In the genomic region with DNA sequence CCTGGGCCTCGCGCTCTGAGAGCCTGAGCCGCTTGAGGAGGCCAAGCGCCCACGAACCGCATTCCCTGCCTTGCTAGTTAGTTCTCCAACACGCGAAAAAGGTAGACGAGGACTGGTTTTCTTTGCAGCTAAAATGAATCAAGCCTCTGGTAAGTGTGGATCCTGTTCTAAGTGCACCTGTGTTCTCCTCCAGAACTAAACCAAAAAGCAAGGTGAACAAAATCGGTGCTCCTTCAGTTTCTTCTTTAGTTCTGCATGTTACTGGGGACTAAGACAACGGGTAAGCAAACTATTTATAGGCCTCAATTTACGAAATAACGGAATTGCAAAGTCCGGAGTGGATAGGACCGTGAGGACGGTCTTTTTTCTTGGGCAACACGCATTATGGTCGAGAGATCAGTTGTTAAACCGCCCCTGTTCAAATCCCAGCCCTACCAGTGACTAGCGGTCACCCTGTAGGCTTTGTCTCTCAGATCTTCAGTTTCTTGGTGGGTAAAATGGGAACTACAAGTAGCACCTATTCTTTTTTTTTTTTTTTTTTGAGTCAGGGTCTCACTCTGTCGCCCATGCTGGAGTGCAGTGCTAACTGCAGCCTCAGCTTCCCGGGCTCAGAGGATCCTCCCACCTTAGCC, we compare ENCODE assay signal across 8 cellular contexts. TPM values are rescaled to one million over a fixed set of nuclear protein-coding genes. Genes with fewer than 3 reads are reported as not detected.
DNase-seq lines count a peak whose midpoint lies in the region; ATAC-seq, FAIRE-seq and TF ChIP-seq lines count a peak whose summit lies in the region.

No MANE protein-coding gene starts in this region.

- CTCF ChIA-PET in PC-3 (lab: Charles Lee) (no interaction called here), H1 (lab: Charles Lee; ENCODE audit: partially characterized antibody) (interaction anchor here (0.7 to 1.4 kb wide), 6 partner anchors 15 to 197 kb away, joined by 3 to 5 read pairs (median 3); no protein-coding TSS in a partner anchor)

- H3K9ac ChIP-seq in PC-3 (ENCODE audit: low read length) (peak overlapping the region; percentile 80), H1 (replicated peaks in 1 of 4; ENCODE audit: extremely low read depth in 1 of 4, low read depth in 3 of 4, low read length in 3 of 4) (peak overlapping the region; percentile 26 to 79 (median 64); a peak in 6 of 7 replicates), neural cell (ENCODE audit: low read length) (peak overlapping the region; percentile 76)

- BruUV-seq in PC-3 (replicated peaks; lab: Mats Ljungman, UMichigan), result TSS peak; percentile 75

- DNase-seq in NCI-H2227 (lab: John Stamatoyannopoulos, UW; ENCODE audit: unreplicated experiment), result peak; percentile 23
- DNase-seq in NCI-H2227 treated with DMSO at 0.1 percent for 48 hours (lab: John Stamatoyannopoulos, UW), result no peak
- DNase-seq in PC-3, result peak; percentile 3
- DNase-seq in H1 (ENCODE audit: low read depth in 1 of 2, low spot score in 2 of 2), result no peak
- no peak for DNase-seq in D341Med (ENCODE audit: low spot score)

- 12% methylated on average over 22 of the region's 22 CpGs; no CpG with 5 or more reads in 1 of the 2 experiments for WGBS in H1 (ENCODE audit: extremely low coverage in 1 of 2, insufficient coverage in 1 of 2, insufficient read length in 1 of 2, insufficient replicate concordance in 2 of 2, low coverage in 1 of 2, low lambda C conversion rate in 2 of 2, missing lambda C conversion rate in 1 of 2), 2 experiments

- H4K5ac ChIP-seq in H1 (ENCODE audit: insufficient read length, low read depth, low read length), result no peak overlapping the region

- H2BK15ac ChIP-seq in H1 (ENCODE audit: low read length), result no peak overlapping the region

- H3K9me2 ChIP-seq in PC-3 (replicated peaks; ENCODE audit: low read length) (no peaks in the 10 kb centered on the region), neural cell (ENCODE audit: insufficient read depth, low read length) (no peaks in the 10 kb centered on the region)

- H3K4me3 ChIP-seq in PC-3 (ENCODE audit: low read length) (peak overlapping the region; percentile 81), H1 (ENCODE audit: extremely low read depth in 1 of 4, insufficient read depth in 2 of 4, low read depth in 3 of 4, low read length in 4 of 4) (peak overlapping the region; percentile 74 to 91 (median 81)), neural cell (ENCODE audit: low read length) (peak overlapping the region; percentile 78)

- H2BK5ac ChIP-seq in H1 (ENCODE audit: low read depth, low read length), result no peak overlapping the region

- no peak overlapping the region for H4K8ac ChIP-seq in H1 (ENCODE audit: extremely low read depth, insufficient read depth, low read length)

- TF ChIP-seq EP300 in H1 (IDR thresholded peaks at IDR 0.05; ENCODE audit: borderline replicate concordance in 1 of 2, low read depth in 2 of 2, low read length in 2 of 2) (no peak), neural cell (conservative IDR thresholded peaks at IDR 0.05; ENCODE audit: poor library complexity, severe bottlenecking) (no peak)

- no peak overlapping the region for H2BK20ac ChIP-seq in H1 (ENCODE audit: low read length)

- H3K4me1 ChIP-seq in PC-3 (ENCODE audit: insufficient read depth, low read length) (peaks cover 21% of the 10 kb centered on the region), H1 (replicated peaks in 1 of 4; ENCODE audit: control insufficient read depth in 3 of 4, insufficient read depth in 4 of 4, low read length in 3 of 4) (peaks cover 4 to 16% (median 8%) of the 10 kb centered on the region in 4 experiments)

- no peak for TF ChIP-seq POLR2A in H1 (IDR thresholded peaks at IDR 0.05; ENCODE audit: control extremely low read depth in 1 of 2, low read depth in 2 of 2, low read length in 2 of 2)

- ATAC-seq in PC-3, result no peak
- ATAC-seq in GM18907 (IDR thresholded peaks at IDR 0.05; ENCODE audit: unreplicated experiment), result no peak
- ATAC-seq in HG02763 (IDR thresholded peaks at IDR 0.05; ENCODE audit: unreplicated experiment), result no peak

- no peaks in the 10 kb centered on the region for H3K27me3 ChIP-seq in PC-3 (ENCODE audit: low read length)
- H3K27me3 ChIP-seq in H1 (replicated peaks in 1 of 4; ENCODE audit: control insufficient read depth in 3 of 4, extremely low read depth in 1 of 4, insufficient read depth in 3 of 4, low read length in 3 of 4), result no peaks in the 10 kb centered on the region
- H3K27me3 ChIP-seq in neural cell (ENCODE audit: insufficient read depth, low read depth, low read length), result no peaks in the 10 kb centered on the region

- H2BK12ac ChIP-seq in H1 (ENCODE audit: low read depth, low read length), result no peak overlapping the region

- H3K23me2 ChIP-seq in H1 (ENCODE audit: low read depth, low read length), result peaks cover 10% of the 10 kb centered on the region

- 0 out of 2 replicates have a peak, but pooled peaks have one; percentile 9 for TF ChIP-seq CTCF in PC-3 (conservative IDR thresholded peaks at IDR 0.05; ENCODE audit: low read depth, low read length)
- no peak for TF ChIP-seq CTCF in H1 (IDR thresholded peaks at IDR 0.05; ENCODE audit: control extremely low read depth in 1 of 3, insufficient read depth in 1 of 3, low read depth in 1 of 3, low read length in 3 of 3)
- TF ChIP-seq CTCF in neural cell (IDR thresholded peaks at IDR 0.05; ENCODE audit: poor library complexity, severe bottlenecking), result peak; percentile 50

- no peak overlapping the region for H3K23ac ChIP-seq in H1 (ENCODE audit: insufficient read length)

- H3K56ac ChIP-seq in H1 (replicated peaks; ENCODE audit: insufficient read length, low read depth, low read length), result no peak overlapping the region

- no peak for FAIRE-seq in H1 (lab: Jason Lieb, UNC)

- intact Hi-C loops in PC-3 (cut with micrococcal nuclease), result loop anchor here (2.0 to 5.0 kb wide), 2 partner anchors 13 to 159 kb away; no protein-coding TSS in a partner anchor

- H3K36me3 ChIP-seq in PC-3 (ENCODE audit: low read depth, low read length) (0 out of 2 replicates have a peak, but pooled peaks cover 7% of the 10 kb centered on the region), H1 (ENCODE audit: control insufficient read depth in 2 of 4, insufficient read depth in 4 of 4, low read length in 3 of 4) (no peaks in the 10 kb centered on the region), neural cell (ENCODE audit: insufficient read depth, low read length) (no peaks in the 10 kb centered on the region)

- POLR2A ChIA-PET in PC-3 (lab: Charles Lee; ENCODE audit: unreplicated experiment), result interaction anchor here (0.7 kb wide), 1 partner anchor 127 kb away, joined by 11 read pairs; no protein-coding TSS in a partner anchor
- POLR2A ChIA-PET in H1 (lab: Charles Lee; ENCODE audit: partially characterized antibody), result interaction anchor here (0.8 to 5.6 kb wide), 10 partner anchors 10 to 251 kb away, joined by 3 to 56 read pairs (median 4); partner anchors contain the start of gene SPG7

- H2AK5ac ChIP-seq in H1 (ENCODE audit: low read depth, low read length), result no peak overlapping the region

- H3K27ac ChIP-seq in PC-3 (ENCODE audit: low read length) (peak overlapping the region; percentile 29; the same call in 1 of the 2 replicates), H1 (ENCODE audit: low read depth, low read length) (peak overlapping the region; percentile 56; the same call in 1 of the 2 replicates), neural cell (ENCODE audit: low read length) (peak overlapping the region; percentile 75)

- H2BK120ac ChIP-seq in H1 (replicated peaks; ENCODE audit: low read depth, low read length), result no peak overlapping the region

- H2AFZ ChIP-seq in PC-3 (ENCODE audit: low read length) (peak overlapping the region; percentile 60), H1 (ENCODE audit: low read length) (no peak overlapping the region), neural cell (ENCODE audit: low read depth, low read length) (peak overlapping the region; percentile 17)

- no peak overlapping the region for H3K14ac ChIP-seq in H1 (ENCODE audit: insufficient read length)

- H3K4ac ChIP-seq in H1 (replicated peaks; ENCODE audit: insufficient read length, low read depth, low read length), result no peak overlapping the region

- H3K79me1 ChIP-seq in H1 (ENCODE audit: low read depth, low read length), result peaks cover 2% of the 10 kb centered on the region

- H3K4me2 ChIP-seq in PC-3 (ENCODE audit: low read length), result peak overlapping the region; percentile 93
- peak overlapping the region; percentile 82 to 89 for H3K4me2 ChIP-seq in H1 (ENCODE audit: insufficient read depth in 1 of 2, low read depth in 2 of 2, low read length in 2 of 2)
- peak overlapping the region; percentile 83 for H3K4me2 ChIP-seq in neural cell (ENCODE audit: low read length)

- H4K91ac ChIP-seq in H1 (replicated peaks; ENCODE audit: insufficient read length, low read length), result no peak overlapping the region

- H4K20me1 ChIP-seq in PC-3 (ENCODE audit: low read length) (peaks cover 24% of the 10 kb centered on the region), H1 (replicated peaks in 1 of 2; ENCODE audit: control insufficient read depth in 1 of 2, insufficient read depth in 2 of 2, low read length in 2 of 2) (peaks cover 13 to 16% of the 10 kb centered on the region in 2 experiments), neural cell (ENCODE audit: insufficient read depth) (peaks cover 7% of the 10 kb centered on the region)

- H3K9me3 ChIP-seq in PC-3 (ENCODE audit: low read length) (no peaks in the 10 kb centered on the region), H1 (ENCODE audit: insufficient read depth in 2 of 2, low read depth in 1 of 2, low read length in 1 of 2) (no peaks in the 10 kb centered on the region), neural cell (ENCODE audit: low read length) (no peaks in the 10 kb centered on the region)

- H3F3A ChIP-seq in PC-3 (ENCODE audit: low read length, unreplicated experiment) (no peaks in the 10 kb centered on the region), neural cell (ENCODE audit: insufficient read depth, low read length, poor library complexity, severe bottlenecking) (peaks cover 3% of the 10 kb centered on the region)

- no peak overlapping the region for H3K18ac ChIP-seq in H1 (ENCODE audit: extremely low read depth, low read length)

- H3K79me2 ChIP-seq in PC-3 (ENCODE audit: low read length), result peaks cover 48% of the 10 kb centered on the region
- H3K79me2 ChIP-seq in H1 (ENCODE audit: control insufficient read depth in 1 of 2, insufficient read depth in 2 of 2, low read length in 2 of 2), result peaks cover 28 to 43% of the 10 kb centered on the region in 2 experiments
- H3K79me2 ChIP-seq in neural cell (replicated peaks; ENCODE audit: insufficient read depth, low read length), result peaks cover 40% of the 10 kb centered on the region

- TF ChIP-seq RAD21 in H1 (IDR thresholded peaks at IDR 0.05 in 1 of 2, conservative IDR thresholded peaks at IDR 0.05 in 1 of 2; ENCODE audit: low read depth in 2 of 2, low read length in 2 of 2) (no peak), neural cell (conservative IDR thresholded peaks at IDR 0.05) (peak; percentile 6)

RNA-seq across cellular contexts. Expression of gene ANKRD11, which starts 1.0 kb away (rescaled TPM):
- 65.0 and 92.6 TPM in 2 replicates for total RNA-seq in PC-3 (2014; rRNA removed)
- total RNA-seq in H1 (2021; fragmentation: NEBNext Ultra II Directional; extraction: Animal tissue kit (Norgen Biotek cat#: 25700)), result 136 and 142 TPM in 2 replicates
- polyA plus RNA-seq in H1 (2011; rRNA removed) (46.5 and 75.1 TPM in 2 replicates), neural cell (32.5 and 53.7 TPM in 2 replicates)
- 55.6 TPM for polyA plus RNA-seq in H1 (2011; cell fraction: cytosol; rRNA removed)
- polyA plus RNA-seq in H1 (2011; cell fraction: nucleus; rRNA removed), result 181 TPM
- 101 to 124 TPM (median 120 TPM) in 4 replicates for polyA plus RNA-seq in H1 (2012, experiment 1 of 2)
- polyA plus RNA-seq in H1 (2012, experiment 2 of 2), result 42.9 TPM
- polyA plus RNA-seq in H1 (2013, experiment 1 of 2), result 91.9 TPM
- polyA plus RNA-seq in H1 (2013, experiment 2 of 2), result 90.9 TPM
- 44.8 and 56.7 TPM in 2 replicates for polyA minus RNA-seq in H1 (2011; rRNA and poly(A)+ RNA removed)
- polyA minus RNA-seq in H1 (2011; cell fraction: cytosol; rRNA and poly(A)+ RNA removed), result 80.1 TPM
- 118 TPM for polyA minus RNA-seq in H1 (2011; cell fraction: nucleus; rRNA and poly(A)+ RNA removed)
- 63.3 and 67.7 TPM in 2 replicates for polyA minus RNA-seq in neural cell

RNA-seq across cellular contexts. Expression of gene SPG7, which starts 16.8 kb away (rescaled TPM):
- total RNA-seq in PC-3 (2014; rRNA removed), result 94.3 and 106 TPM in 2 replicates
- total RNA-seq in H1 (2021; fragmentation: NEBNext Ultra II Directional; extraction: Animal tissue kit (Norgen Biotek cat#: 25700)), result 109 and 113 TPM in 2 replicates
- polyA plus RNA-seq in H1 (2011; rRNA removed) (72.1 and 85.5 TPM in 2 replicates), neural cell (216 and 248 TPM in 2 replicates)
- polyA plus RNA-seq in H1 (2011; cell fraction: cytosol; rRNA removed), result 75.2 TPM
- polyA plus RNA-seq in H1 (2011; cell fraction: nucleus; rRNA removed), result 194 TPM
- polyA plus RNA-seq in H1 (2012, experiment 1 of 2), result 71.0 to 98.8 TPM (median 96.3 TPM) in 4 replicates
- polyA plus RNA-seq in H1 (2012, experiment 2 of 2), result 57.0 TPM
- 63.6 TPM for polyA plus RNA-seq in H1 (2013, experiment 1 of 2)
- polyA plus RNA-seq in H1 (2013, experiment 2 of 2), result 56.2 TPM
- polyA minus RNA-seq in H1 (2011; rRNA and poly(A)+ RNA removed), result 64.8 and 74.8 TPM in 2 replicates
- polyA minus RNA-seq in H1 (2011; cell fraction: cytosol; rRNA and poly(A)+ RNA removed), result 99.0 TPM
- 105 TPM for polyA minus RNA-seq in H1 (2011; cell fraction: nucleus; rRNA and poly(A)+ RNA removed)
- 121 and 129 TPM in 2 replicates for polyA minus RNA-seq in neural cell

Comparison
In these comparisons a context has a peak if more than half of its experiments do, and no peak if none do; other contexts are left out.
1. DNase-seq: peak in NCI-H2227 (single experiment) and PC-3 (single experiment); none in NCI-H2227 treated with DMSO at 0.1 percent for 48 hours (single experiment), H1 (0 of 2) and D341Med (single experiment).
2. CTCF ChIP-seq: peak in PC-3 (single experiment) and neural cell (single experiment); none in H1 (0 of 3).
3. Peak in every context shown above with its lines, with median percentiles within 50 percentile points of each other: H3K27ac ChIP-seq, H3K4me2 ChIP-seq, H3K4me3 ChIP-seq and H3K9ac ChIP-seq.